ENCODE assay signal across 35 cellular contexts in the genomic region with DNA sequence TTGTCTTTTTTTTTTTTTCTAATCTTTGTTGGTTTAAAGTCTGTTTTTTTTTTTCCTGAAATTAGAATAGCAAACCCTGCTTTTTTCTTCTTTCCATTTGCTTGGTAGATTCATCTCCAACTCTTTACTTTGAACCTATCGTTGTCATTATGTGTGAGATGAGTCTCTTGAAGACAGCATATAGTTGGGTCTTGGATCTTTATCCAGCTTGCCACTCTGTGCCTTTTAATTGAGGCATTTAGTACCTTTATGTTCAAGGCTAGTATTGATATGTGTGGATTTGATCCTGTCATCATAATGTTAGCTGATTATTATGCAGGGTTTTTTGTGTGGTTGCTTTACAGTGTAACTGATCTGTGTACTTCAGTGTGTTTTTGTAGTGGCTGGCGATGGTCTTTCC.
"Had no signal": no experiment of that assay in that cellular context is flagged by ENCODE, and none has a peak within 500 bp of the region (broad histone marks: within the 10 kb centered on the region; RNA-seq: fewer than 3 reads in every experiment).

No MANE protein-coding gene starts in this region.

- H3K4me2 ChIP-seq: KMS-11 had no signal

- H3K27me3 ChIP-seq: MG63 had no signal

- H3K27ac ChIP-seq: KMS-11 had no signal

- H3K4me3 ChIP-seq: MG63 had no signal

- H3K36me3 ChIP-seq: MG63 had no signal

- H3K9ac ChIP-seq: KMS-11 had no signal

- DNase-seq: Kasumi-1, MG63, MM.1S, MV-4-11, NCI-H1048, NCI-H1092, NCI-H1092 treated with DMSO at 0.1 percent for 48 hours, NCI-H1105, NCI-H1105 treated with DMSO at 0.1 percent for 48 hours, NCI-H1417, NCI-H1417 treated with DMSO at 0.1 percent for 48 hours, NCI-H1436, NCI-H1436 treated with DMSO at 0.1 percent for 48 hours, NCI-H146, NCI-H1694, NCI-H1694 treated with DMSO at 0.1 percent for 48 hours, NCI-H187, NCI-H187 treated with DMSO at 0.1 percent for 48 hours, NCI-H1930, NCI-H2029, NCI-H2029 treated with DMSO at 0.1 percent for 48 hours, NCI-H2081 treated with DMSO at 0.1 percent for 48 hours, NCI-H2107, NCI-H2171, NCI-H2171 treated with DMSO at 0.1 percent for 48 hours, NCI-H2227 treated with DMSO at 0.1 percent for 48 hours, NCI-H226, NCI-H345, NCI-H446, NCI-H446 treated with DMSO at 0.1 percent for 48 hours, NCI-H510A, NCI-H510A treated with DMSO at 0.1 percent for 48 hours, NCI-H524, NCI-H524 treated with DMSO at 0.1 percent for 48 hours had no signal
